ENCODE assay signal across 10 cellular contexts in the genomic region with DNA sequence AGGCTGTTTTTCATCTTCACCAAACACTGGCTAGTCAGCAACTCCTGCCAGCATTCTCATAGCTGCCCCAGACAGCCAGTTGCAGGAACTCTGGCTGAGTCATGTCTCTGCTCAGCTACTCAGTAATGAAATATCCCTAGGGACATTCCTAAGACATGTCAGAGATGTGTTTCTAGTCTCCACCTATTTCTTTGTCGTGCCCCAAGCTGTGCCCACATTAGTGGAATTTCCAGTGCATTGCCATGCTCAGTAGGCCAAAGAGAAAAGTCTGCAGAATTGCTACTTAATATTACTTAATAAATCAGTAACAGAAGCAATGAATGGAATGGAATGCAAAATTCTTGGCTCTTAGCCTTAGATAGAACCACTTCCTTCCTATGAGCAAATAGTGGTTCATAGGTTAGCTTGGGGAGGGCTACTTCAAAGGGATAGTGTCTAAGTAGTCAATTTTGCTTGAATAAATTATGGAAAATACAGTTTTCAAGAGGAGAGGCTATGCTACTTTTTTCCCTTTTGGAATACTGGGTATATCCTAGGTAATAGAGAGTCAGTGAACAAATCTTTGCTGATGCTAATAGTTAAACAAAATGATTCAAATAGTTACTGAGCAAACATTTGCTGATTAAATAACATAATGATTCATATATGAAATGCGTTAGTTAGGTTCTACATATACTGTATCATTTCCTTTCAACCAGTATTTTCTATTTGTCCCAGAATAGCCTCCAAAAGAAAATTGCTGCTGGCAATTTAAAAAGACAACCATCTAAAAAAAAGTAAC. TPM values are rescaled to one million over a fixed set of nuclear protein-coding genes. Genes with fewer than 3 reads are reported as not detected.
DNase-seq lines count a peak whose midpoint lies in the region; ATAC-seq and TF ChIP-seq lines count a peak whose summit lies in the region.
"Had no signal": no experiment of that assay in that cellular context is flagged by ENCODE, and none has a peak within 500 bp of the region (broad histone marks: within the 10 kb centered on the region; RNA-seq: fewer than 3 reads in every experiment).

No MANE protein-coding gene starts in this region.

- intact Hi-C loops in prostate gland (cut with DNase I): no loop called here

- H3K9me3 ChIP-seq in SJSA1 (replicated peaks) (peaks cover 6% of the 10 kb centered on the region), gastroesophageal sphincter (no peaks in the 10 kb centered on the region), prostate gland (no peaks in the 10 kb centered on the region)

- no peak overlapping the region for H3K27ac Mint-ChIP-seq in stimulated activated naive CD8-positive, alpha-beta T cell treated with anti-CD3 and anti-CD28 coated beads, Interleukin-15, amount 100 ng/mL, for 72 hours
- H3K27ac Mint-ChIP-seq: activated B cell treated with CpG ODN at 0.5 μM for 24 hours had no signal

- 50 to 88% methylated on average over 1 to 2 of the region's 2 CpGs for WGBS in gastroesophageal sphincter (ENCODE audit: low coverage in 1 of 2), 2 donors
- WGBS in prostate gland: 27% methylated on average over 2 of the region's 2 CpGs

- no peak for TF ChIP-seq EP300 in gastroesophageal sphincter (IDR thresholded peaks at IDR 0.05)

- no peaks in the 10 kb centered on the region for H3K27me3 Mint-ChIP-seq in stimulated activated naive CD8-positive, alpha-beta T cell treated with anti-CD3 and anti-CD28 coated beads, Interleukin-15, amount 100 ng/mL, for 72 hours
- H3K27me3 Mint-ChIP-seq: activated B cell treated with CpG ODN at 0.5 μM for 24 hours had no signal

- no peak overlapping the region for H3K4me3 ChIP-seq in SJSA1
- H3K4me3 ChIP-seq in gastroesophageal sphincter: no peak overlapping the region
- H3K4me3 ChIP-seq in prostate gland: no peak overlapping the region
- H3K4me3 ChIP-seq: skin epidermis had no signal

- peaks cover 0 to 5% of the 10 kb centered on the region in 2 donors for H3K9me3 Mint-ChIP-seq in stimulated activated naive CD8-positive, alpha-beta T cell treated with anti-CD3 and anti-CD28 coated beads, Interleukin-15, amount 100 ng/mL, for 72 hours
- H3K9me3 Mint-ChIP-seq: activated B cell treated with CpG ODN at 0.5 μM for 24 hours had no signal

- no peaks in the 10 kb centered on the region for H3K27me3 ChIP-seq in SJSA1 (replicated peaks)
- H3K27me3 ChIP-seq in gastroesophageal sphincter: no peaks in the 10 kb centered on the region
- no peaks in the 10 kb centered on the region for H3K27me3 ChIP-seq in prostate gland (replicated peaks; ENCODE audit: insufficient read depth)

- H3K36me3 ChIP-seq in SJSA1: no peaks in the 10 kb centered on the region
- H3K36me3 ChIP-seq in gastroesophageal sphincter: no peaks in the 10 kb centered on the region
- H3K36me3 ChIP-seq in prostate gland: no peaks in the 10 kb centered on the region

- no peak overlapping the region for H3K4me3 Mint-ChIP-seq in stimulated activated naive CD8-positive, alpha-beta T cell treated with anti-CD3 and anti-CD28 coated beads, Interleukin-15, amount 100 ng/mL, for 72 hours
- H3K4me3 Mint-ChIP-seq: activated B cell treated with CpG ODN at 0.5 μM for 24 hours had no signal

- TF ChIP-seq CTCF in gastroesophageal sphincter (IDR thresholded peaks at IDR 0.05) (no peak), prostate gland (IDR thresholded peaks at IDR 0.05) (no peak)

- H3K4me1 Mint-ChIP-seq in stimulated activated naive CD8-positive, alpha-beta T cell treated with anti-CD3 and anti-CD28 coated beads, Interleukin-15, amount 100 ng/mL, for 72 hours: no peaks in the 10 kb centered on the region
- H3K4me1 Mint-ChIP-seq: activated B cell treated with CpG ODN at 0.5 μM for 24 hours had no signal

- H3K4me1 ChIP-seq in SJSA1 (replicated peaks) (peaks cover 9% of the 10 kb centered on the region), gastroesophageal sphincter (peaks cover 8 to 32% (median 9%) of the 10 kb centered on the region in 3 donors), prostate gland (replicated peaks) (no peaks in the 10 kb centered on the region)

- ATAC-seq in gastroesophageal sphincter (peak; percentile 96), HG03280 (IDR thresholded peaks at IDR 0.05; ENCODE audit: unreplicated experiment) (no peak)
- no peak for ATAC-seq in stimulated activated naive CD8-positive, alpha-beta T cell treated with anti-CD3 and anti-CD28 coated beads, Interleukin-15, amount 100 ng/mL, for 72 hours

- H3K27ac ChIP-seq in SJSA1 (peak overlapping the region; percentile 64), gastroesophageal sphincter (peak overlapping the region; percentile 38 to 66 (median 59)), prostate gland (peak overlapping the region in 1 of 2 donors; percentile 10)

- TF ChIP-seq POLR2A in gastroesophageal sphincter (IDR thresholded peaks at IDR 0.05): no peak
- no peak for TF ChIP-seq POLR2A in prostate gland (IDR thresholded peaks at IDR 0.05)

- peak; percentile 81 for DNase-seq in DMS114 treated with DMSO at 0.1 percent for 48 hours (lab: John Stamatoyannopoulos, UW; ENCODE audit: unreplicated experiment)
- DNase-seq in SJSA1 (ENCODE audit: low read depth in 1 of 2, low spot score in 2 of 2): peak; percentile 84 to 87
- DNase-seq in prostate gland (ENCODE audit: low spot score): peak; percentile 41
- DNase-seq in activated CD8-positive, alpha-beta memory T cell treated with anti-CD3 and anti-CD28 coated beads for 24 hours: no peak
- DNase-seq in NK-92 (lab: John Stamatoyannopoulos, UW; ENCODE audit: unreplicated experiment): no peak
- no peak for DNase-seq in stimulated activated naive CD8-positive, alpha-beta T cell treated with anti-CD3 and anti-CD28 coated beads, Interleukin-15, amount 100 ng/mL, for 72 hours
- DNase-seq: activated B cell treated with CpG ODN at 0.5 μM for 24 hours had no signal

RNA-seq across cellular contexts. Expression of a gene that starts 23.6 kb away (rescaled TPM):
- total RNA-seq in SJSA1 (2014; rRNA removed; shearing (Covaris generic)): 14.9 and 28.6 TPM in 2 replicates
- total RNA-seq in gastroesophageal sphincter (100 to 1,000 TPM; 115 to 189 (median 160) TPM), prostate gland (100 to 1,000 TPM in 1 of 2 donors, 10 to 100 TPM in 1; 66.4 to 147 TPM)
- total RNA-seq: activated B cell treated with CpG ODN at 0.5 μM for 24 hours had no signal

Comparison
In these comparisons a context has a peak if more than half of its experiments do, and no peak if none do; other contexts are left out.
1. DNase-seq: peak in DMS114 treated with DMSO at 0.1 percent for 48 hours (single experiment), SJSA1 (2 of 2) and prostate gland (single experiment); none in activated CD8-positive, alpha-beta memory T cell treated with anti-CD3 and anti-CD28 coated beads for 24 hours (single experiment), NK-92 (single experiment) and stimulated activated naive CD8-positive, alpha-beta T cell treated with anti-CD3 and anti-CD28 coated beads, Interleukin-15, amount 100 ng/mL, for 72 hours (0 of 2).